In the genomic region with DNA sequence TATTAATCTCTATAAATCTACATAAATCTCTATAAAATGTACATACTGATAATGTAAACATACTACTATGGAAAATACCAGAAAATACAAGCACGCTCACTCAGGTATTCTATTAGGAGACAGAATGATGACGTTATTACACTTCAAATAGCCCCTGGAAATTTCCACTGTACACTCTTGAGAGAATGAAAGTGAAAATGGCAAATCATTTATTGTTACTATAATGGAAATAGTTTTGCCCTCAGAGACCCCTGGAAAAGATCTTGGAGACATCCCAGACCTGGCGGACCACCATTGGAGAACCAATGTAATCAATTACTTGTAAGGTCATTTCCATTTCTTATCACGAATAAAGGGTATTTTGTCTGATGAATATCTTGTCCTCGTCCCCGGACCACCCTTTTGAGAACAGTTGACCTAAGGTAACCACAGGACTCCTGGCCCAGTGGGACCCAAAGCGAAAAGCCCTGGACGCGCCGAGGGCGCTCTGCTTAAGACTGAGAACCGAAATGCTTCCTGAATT, we compare ENCODE assay signal across 7 cellular contexts. TPM values are rescaled to one million over a fixed set of nuclear protein-coding genes. Genes with fewer than 3 reads are reported as not detected.
A peak's percentile ranks its signal among the peaks of the same experiment; 100 is the strongest.
DNase-seq lines count a peak whose midpoint lies in the region; ATAC-seq and TF ChIP-seq lines count a peak whose summit lies in the region.

No MANE protein-coding gene starts in this region.

- no peaks in the 10 kb centered on the region for H3K27me3 ChIP-seq in colonic mucosa

- no peaks in the 10 kb centered on the region for H3K9me3 ChIP-seq in colonic mucosa
- H3K9me3 ChIP-seq in mucosa of descending colon, result no peaks in the 10 kb centered on the region

- peak overlapping the region; percentile 41 to 73 for H3K9ac ChIP-seq in colonic mucosa (ENCODE audit: low read depth in 2 of 2, low read length in 2 of 2)

- peak; percentile 74 for DNase-seq in NCI-H2029 (lab: John Stamatoyannopoulos, UW)
- DNase-seq in colonic mucosa, result no peak
- no peak for DNase-seq in mucosa of descending colon
- DNase-seq in islet precursor cell, result no peak
- no peak for DNase-seq in iPS-NIHi11 (ENCODE audit: low spot score)

- H3K36me3 ChIP-seq in colonic mucosa (no peaks in the 10 kb centered on the region), mucosa of descending colon (ENCODE audit: low read depth) (no peaks in the 10 kb centered on the region)

- ATAC-seq in GM18505 (IDR thresholded peaks at IDR 0.05; ENCODE audit: unreplicated experiment) (peak; percentile 47), GM21825 (IDR thresholded peaks at IDR 0.05; ENCODE audit: unreplicated experiment) (peak; percentile 37), mucosa of descending colon (no peak)

- intact Hi-C loops in colonic mucosa (cut with DNase I) (no loop called here), mucosa of descending colon (cut with DNase I, micrococcal nuclease) (no loop called here)

- H3K27ac ChIP-seq in colonic mucosa, result peak overlapping the region; percentile 83

- TF ChIP-seq CTCF in colonic mucosa (IDR thresholded peaks at IDR 0.05), result no peak
- no peak for TF ChIP-seq CTCF in mucosa of descending colon (IDR thresholded peaks at IDR 0.05)

- H3K4me3 ChIP-seq in colonic mucosa, result peak overlapping the region; percentile 68
- H3K4me3 ChIP-seq in mucosa of descending colon, result peak overlapping the region; percentile 71

- H3K4me1 ChIP-seq in colonic mucosa (no peaks in the 10 kb centered on the region), mucosa of descending colon (ENCODE audit: low read depth) (no peaks in the 10 kb centered on the region)

- no peak for TF ChIP-seq POLR2A in GM18505 (IDR thresholded peaks at IDR 0.05; ENCODE audit: borderline replicate concordance, extremely low read depth, insufficient read depth, insufficient read length)

RNA-seq across cellular contexts. Expression of a gene that starts 0.5 kb away (rescaled TPM):
- total RNA-seq in colonic mucosa (10 to 100 TPM; 11.5 to 18.6 TPM), mucosa of descending colon (10 to 100 TPM in 2 of 3 donors, 1 to 10 TPM in 1; 8.6 to 18.9 (median 15.1) TPM)

RNA-seq across cellular contexts. Expression of a gene that starts 34.8 kb away (rescaled TPM):
- total RNA-seq in colonic mucosa (not detected), mucosa of descending colon (not detected)
